Comparison of ENCODE assay signal across 12 cellular contexts in the genomic region with DNA sequence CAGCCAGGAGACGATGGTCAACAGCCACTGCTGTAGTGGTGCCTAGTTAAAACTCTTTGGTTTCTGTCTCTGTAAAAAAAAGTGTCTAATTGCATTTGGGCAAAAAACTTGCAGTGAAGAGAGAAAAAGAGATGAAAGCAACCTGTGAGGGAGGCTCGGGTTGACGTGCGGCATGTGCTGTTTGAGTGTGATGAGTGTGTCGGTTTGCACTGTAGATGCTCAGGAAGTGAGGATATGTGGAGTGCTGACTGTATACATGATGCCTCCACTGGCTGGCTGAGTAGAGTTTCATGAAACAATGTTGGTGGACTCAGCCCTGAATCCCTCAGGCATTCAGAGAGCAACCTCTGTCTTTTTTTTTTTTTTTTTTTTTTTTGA. TPM values are rescaled to one million over a fixed set of nuclear protein-coding genes. Genes with fewer than 3 reads are reported as not detected.
DNase-seq lines count a peak whose midpoint lies in the region; ATAC-seq, FAIRE-seq and TF ChIP-seq lines count a peak whose summit lies in the region.
"Had no signal": no experiment of that assay in that cellular context is flagged by ENCODE, and none has a peak within 500 bp of the region (broad histone marks: within the 10 kb centered on the region; RNA-seq: fewer than 3 reads in every experiment).

No MANE protein-coding gene starts in this region.

- H3K27me3 Mint-ChIP-seq in H9 (ENCODE audit: low read depth): no peaks in the 10 kb centered on the region; the same call in none of the 2 replicates
- no peaks in the 10 kb centered on the region for H3K27me3 Mint-ChIP-seq in astrocyte (ENCODE audit: low read depth, unreplicated experiment)

- H4K91ac ChIP-seq in H9 (ENCODE audit: insufficient read length, low read depth, low read length): no peak overlapping the region

- no peak overlapping the region for H3T11ph ChIP-seq in H9 (ENCODE audit: low read length)

- H3K4me1 Mint-ChIP-seq in H9 (peaks cover 15 to 17% of the 10 kb centered on the region in 2 experiments), astrocyte (ENCODE audit: low read depth, unreplicated experiment) (peaks cover 14% of the 10 kb centered on the region)

- no peak overlapping the region for H4K8ac ChIP-seq in H9 (replicated peaks; ENCODE audit: insufficient read length, low read depth, low read length)

- no peak overlapping the region for H3K23ac ChIP-seq in H9 (ENCODE audit: insufficient read length, low read depth, low read length)

- H3K27ac ChIP-seq in H9 (ENCODE audit: insufficient read length, low read depth, low read length) (no peak overlapping the region), astrocyte (ENCODE audit: low read depth, low read length) (peak overlapping the region; percentile 84)
- H3K27ac ChIP-seq: ovary, thoracic aorta had no signal

- H3K9me3 ChIP-seq in H9 (ENCODE audit: control insufficient read depth, low read depth, low read length) (no peaks in the 10 kb centered on the region), astrocyte (ENCODE audit: insufficient read depth, low read depth, low read length) (no peaks in the 10 kb centered on the region)
- H3K9me3 ChIP-seq: ovary, thoracic aorta had no signal

- no peak overlapping the region for H2BK20ac ChIP-seq in H9 (ENCODE audit: low read depth, low read length, poor library complexity, severe bottlenecking)

- H3K18ac ChIP-seq in H9 (ENCODE audit: insufficient read length, low read depth, low read length): no peak overlapping the region

- no peaks in the 10 kb centered on the region for H3K79me2 ChIP-seq in H9 (ENCODE audit: insufficient read depth, low read length)
- H3K79me2 ChIP-seq in astrocyte (ENCODE audit: insufficient read depth, low read length): peaks cover 4% of the 10 kb centered on the region

- H3K4me3 Mint-ChIP-seq in H9 (no peak overlapping the region), astrocyte (ENCODE audit: unreplicated experiment) (no peak overlapping the region)

- no peak for ATAC-seq in HG03460 (IDR thresholded peaks at IDR 0.05; ENCODE audit: unreplicated experiment)
- ATAC-seq in GM19035 (IDR thresholded peaks at IDR 0.05; ENCODE audit: unreplicated experiment): no peak

- H3K56ac ChIP-seq in H9 (ENCODE audit: insufficient read length, low read depth, low read length): no peak overlapping the region

- H4K20me1 ChIP-seq in H9 (ENCODE audit: control insufficient read depth, insufficient read depth, insufficient read length): no peaks in the 10 kb centered on the region
- peaks cover 2% of the 10 kb centered on the region for H4K20me1 ChIP-seq in astrocyte (ENCODE audit: insufficient read depth, low read length)

- no peak overlapping the region for H2AFZ ChIP-seq in H9 (ENCODE audit: low read length)
- H2AFZ ChIP-seq in astrocyte (ENCODE audit: low read depth, low read length): peak overlapping the region; percentile 59

- DNase-seq in H9 (peak; percentile 14), astrocyte (ENCODE audit: low read depth) (no peak), A172 (ENCODE audit: low spot score) (no peak), C1 segment of cervical spinal cord (lab: John Stamatoyannopoulos, UW) (no peak)
- DNase-seq in activated CD4-positive, alpha-beta T cell treated with anti-CD3 and anti-CD28 coated beads for 48 hours: peak; percentile 72
- peak; percentile 51 for DNase-seq in stimulated activated CD4-positive, alpha-beta T cell treated with anti-CD3 and anti-CD28 coated beads, Interleukin-4, amount 100 ng/mL, for 24 hours
- DNase-seq: COR-L47 had no signal

- H3K4me2 ChIP-seq in H9 (ENCODE audit: insufficient read depth, insufficient read length, low read length): no peak overlapping the region
- peak overlapping the region; percentile 81 for H3K4me2 ChIP-seq in astrocyte (ENCODE audit: low read length)

- H2AK5ac ChIP-seq in H9 (ENCODE audit: insufficient read length, low read length): no peak overlapping the region

- TF ChIP-seq CTCF in H9 (conservative IDR thresholded peaks at IDR 0.05) (no peak), astrocyte (IDR thresholded peaks at IDR 0.05; ENCODE audit: insufficient read depth, low read depth, low read length) (no peak)

- H3K23me2 ChIP-seq in H9 (ENCODE audit: insufficient read length, low read depth, low read length, poor library complexity, severe bottlenecking): no peaks in the 10 kb centered on the region

- H3K9me3 Mint-ChIP-seq in H9 (no peaks in the 10 kb centered on the region), astrocyte (ENCODE audit: unreplicated experiment) (no peaks in the 10 kb centered on the region)

- H2BK5ac ChIP-seq in H9 (ENCODE audit: insufficient read length, low read length): no peak overlapping the region

- H3K27me3 ChIP-seq in H9 (ENCODE audit: insufficient read depth, low read length): no peaks in the 10 kb centered on the region
- no peaks in the 10 kb centered on the region for H3K27me3 ChIP-seq in astrocyte (ENCODE audit: insufficient read depth, low read length)
- H3K27me3 ChIP-seq: ovary had no signal

- H2BK120ac ChIP-seq in H9 (ENCODE audit: low read depth, low read length, poor library complexity, severe bottlenecking): no peak overlapping the region

- no peaks in the 10 kb centered on the region for H3K79me1 ChIP-seq in H9 (ENCODE audit: insufficient read depth, low read depth, low read length, poor library complexity, severe bottlenecking)

- no peak for FAIRE-seq in astrocyte (lab: Jason Lieb, UNC)
- FAIRE-seq: endothelial cell of umbilical vein had no signal

- H3K36me3 Mint-ChIP-seq in H9 (ENCODE audit: insufficient read depth in 1 of 3, low read depth in 3 of 3): no peaks in the 10 kb centered on the region
- H3K36me3 Mint-ChIP-seq in astrocyte (ENCODE audit: low read depth, unreplicated experiment): no peaks in the 10 kb centered on the region

- no peak overlapping the region for H3K4me3 ChIP-seq in astrocyte (ENCODE audit: insufficient read depth, low read depth, low read length)
- H3K4me3 ChIP-seq: ovary, thoracic aorta had no signal

- no CpG with 5 or more reads among the region's 5 CpGs for WGBS in H9 (ENCODE audit: extremely low coverage, insufficient read length, low lambda C conversion rate)

- no peaks in the 10 kb centered on the region for H3K36me3 ChIP-seq in astrocyte (ENCODE audit: insufficient read depth, low read length)
- H3K36me3 ChIP-seq: ovary, thoracic aorta had no signal

- no peak overlapping the region for H2BK12ac ChIP-seq in H9 (ENCODE audit: insufficient read length, low read depth, low read length)

- H3K4ac ChIP-seq in H9 (ENCODE audit: low read depth, low read length): no peak overlapping the region

- no peak overlapping the region for H3K14ac ChIP-seq in H9 (ENCODE audit: insufficient read depth, low read length)

- H3K9ac ChIP-seq in H9 (ENCODE audit: extremely low read depth, insufficient read length, low read length) (no peak overlapping the region), astrocyte (ENCODE audit: low read length) (no peak overlapping the region)

- H3K4me1 ChIP-seq in H9 (ENCODE audit: insufficient read depth, low read length): no peaks in the 10 kb centered on the region; the same call in 1 of the 2 replicates
- H3K4me1 ChIP-seq in astrocyte (ENCODE audit: insufficient read depth, low read length): peaks cover 24% of the 10 kb centered on the region

- H4K5ac ChIP-seq in H9 (ENCODE audit: insufficient read length, low read depth, low read length): no peak overlapping the region

- no peak overlapping the region for H2BK15ac ChIP-seq in H9 (ENCODE audit: low read depth, low read length)

- no peak overlapping the region for H3K27ac Mint-ChIP-seq in H9
- peak overlapping the region; percentile 16 for H3K27ac Mint-ChIP-seq in astrocyte (ENCODE audit: unreplicated experiment)

RNA-seq across cellular contexts. Expression of gene DGCR6L, which starts 4.3 kb away (rescaled TPM):
- 38.6 and 40.4 TPM in 2 replicates for total RNA-seq in H9 (2021)
- total RNA-seq in astrocyte: 33.3 and 33.7 TPM in 2 replicates
- total RNA-seq in A172 (2014; rRNA removed; shearing (Covaris generic)): 43.7 and 48.2 TPM in 2 replicates

RNA-seq across cellular contexts. Expression of gene RTN4R, which starts 56.0 kb away (rescaled TPM):
- total RNA-seq in H9 (2021) (18.3 and 19.0 TPM in 2 replicates), astrocyte (1.9 and 2.9 TPM in 2 replicates)
- 10.9 and 15.6 TPM in 2 replicates for total RNA-seq in A172 (2014; rRNA removed; shearing (Covaris generic))

Comparison
In these comparisons a context has a peak if more than half of its experiments do, and no peak if none do; other contexts are left out.
1. DNase-seq: peak in H9 (single experiment), activated CD4-positive, alpha-beta T cell treated with anti-CD3 and anti-CD28 coated beads for 48 hours (single experiment) and stimulated activated CD4-positive, alpha-beta T cell treated with anti-CD3 and anti-CD28 coated beads, Interleukin-4, amount 100 ng/mL, for 24 hours (single experiment); none in astrocyte (single experiment), A172 (single experiment) and C1 segment of cervical spinal cord (0 of 14).